ENCODE assay signal across 2 cellular contexts in genomic region chr12:93526786-93527428, GRCh38.
TF ChIP-seq lines count a peak whose summit lies in the region.

No MANE protein-coding gene starts in this region.

TF ChIP-seq in A549, 52 proteins besides CTCF, POLR2A, EP300 and RAD21 (continued from another document):
- TF ChIP-seq BCL3 (IDR thresholded peaks at IDR 0.05) (0 out of 3 replicates have a peak, but pooled peaks have one; percentile 23), RNF2 (IDR thresholded peaks at IDR 0.05; ENCODE audit: borderline replicate concordance, low read depth) (no peak), HOXB5 (CRISPR knock-in tag; IDR thresholded peaks at IDR 0.05) (no peak), E2F6 (IDR thresholded peaks at IDR 0.05; ENCODE audit: borderline replicate concordance, low read depth) (0 out of 2 replicates have a peak, but pooled peaks have one; percentile 34), GATA3 (IDR thresholded peaks at IDR 0.05; ENCODE audit: borderline replicate concordance) (peak; percentile 83), MAX (IDR thresholded peaks at IDR 0.05) (peak; percentile 76), JUNB (IDR thresholded peaks at IDR 0.05) (peak; percentile 77), FOSL2 (IDR thresholded peaks at IDR 0.05) (peak; percentile 84; the same call in 1 of the 2 replicates), FOSL2 (CRISPR knock-in tag; IDR thresholded peaks at IDR 0.05) (peak; percentile 93), ZFP36 (IDR thresholded peaks at IDR 0.05; ENCODE audit: borderline replicate concordance, partially characterized antibody) (no peak), CEBPB (IDR thresholded peaks at IDR 0.05) (no peak; a peak in 1 of 4 replicates), NFE2L2 (conservative IDR thresholded peaks at IDR 0.05; ENCODE audit: low read length) (no peak)

TF ChIP-seq in HEK293, 187 proteins besides CTCF, POLR2A, EP300 and RAD21 (continued from another document and continues in another):
- TF ChIP-seq ZSCAN5A (tag by site-specific recombination; IDR thresholded peaks at IDR 0.05) (no peak), ZNF501 (tag by site-specific recombination; IDR thresholded peaks at IDR 0.05) (no peak), BCL6B (tag by site-specific recombination; IDR thresholded peaks at IDR 0.05) (peak; percentile 25; the same call in 1 of the 2 replicates), ZNF701 (tag by site-specific recombination; IDR thresholded peaks at IDR 0.05) (no peak), ZNF777 (tag by site-specific recombination; IDR thresholded peaks at IDR 0.05; ENCODE audit: borderline replicate concordance) (no peak), ZNF132 (tag by site-specific recombination; IDR thresholded peaks at IDR 0.05; ENCODE audit: borderline replicate concordance) (no peak), ZBTB7A (tag by site-specific recombination; IDR thresholded peaks at IDR 0.05; ENCODE audit: low read depth) (no peak), ZNF561 (tag by site-specific recombination; IDR thresholded peaks at IDR 0.05; ENCODE audit: borderline replicate concordance) (no peak), ZBTB17 (tag by site-specific recombination; IDR thresholded peaks at IDR 0.05) (peak; percentile 43; the same call in 1 of the 2 replicates), ZNF416 (tag by site-specific recombination; IDR thresholded peaks at IDR 0.05) (no peak), ZNF660 (tag by site-specific recombination; IDR thresholded peaks at IDR 0.05) (no peak), ZNF169 (tag by site-specific recombination; IDR thresholded peaks at IDR 0.05) (no peak), ZNF596 (tag by site-specific recombination; IDR thresholded peaks at IDR 0.05) (no peak), ZNF280C (tag by site-specific recombination; IDR thresholded peaks at IDR 0.05) (no peak), GLI2 (tag by site-specific recombination; IDR thresholded peaks at IDR 0.05; ENCODE audit: borderline replicate concordance, low read depth) (no peak), ZNF624 (tag by site-specific recombination; IDR thresholded peaks at IDR 0.05) (no peak), ZNF580 (tag by site-specific recombination; IDR thresholded peaks at IDR 0.05) (peak; percentile 36; the same call in 1 of the 2 replicates), ZNF155 (tag by site-specific recombination; IDR thresholded peaks at IDR 0.05) (no peak), ZBTB26 (tag by site-specific recombination; optimal IDR thresholded peaks at IDR 0.05) (no peak), REST (tag by site-specific recombination; IDR thresholded peaks at IDR 0.05) (no peak), ZNF664 (tag by site-specific recombination; IDR thresholded peaks at IDR 0.05) (no peak), ZNF785 (tag by site-specific recombination; IDR thresholded peaks at IDR 0.05) (0 out of 2 replicates have a peak, but pooled peaks have one; percentile 16), ZNF292 (tag by site-specific recombination; IDR thresholded peaks at IDR 0.05; ENCODE audit: borderline replicate concordance, low read depth) (no peak), HOXD13 (CRISPR knock-in tag; IDR thresholded peaks at IDR 0.05; ENCODE audit: borderline replicate concordance) (peak; percentile 56; the same call in 1 of the 2 replicates), INSM2 (tag by site-specific recombination; IDR thresholded peaks at IDR 0.05) (no peak), ZFP41 (tag by site-specific recombination; IDR thresholded peaks at IDR 0.05; ENCODE audit: borderline replicate concordance) (no peak), ZNF626 (tag by site-specific recombination; IDR thresholded peaks at IDR 0.05) (no peak), ZNF146 (tag by site-specific recombination; IDR thresholded peaks at IDR 0.05) (no peak), PATZ1 (tag by site-specific recombination; IDR thresholded peaks at IDR 0.05) (no peak), ZNF211 (tag by site-specific recombination; IDR thresholded peaks at IDR 0.05; ENCODE audit: low read depth) (no peak), ZNF239 (tag by site-specific recombination; IDR thresholded peaks at IDR 0.05) (no peak), GLIS1 (tag by site-specific recombination; IDR thresholded peaks at IDR 0.05) (no peak), ZNF692 (tag by site-specific recombination; IDR thresholded peaks at IDR 0.05) (peak; percentile 54; the same call in 1 of the 2 replicates), GFI1B (tag by site-specific recombination; IDR thresholded peaks at IDR 0.05) (no peak), MZF1 (tag by site-specific recombination; IDR thresholded peaks at IDR 0.05; ENCODE audit: borderline replicate concordance) (no peak), ATF2 (tag by site-specific recombination; IDR thresholded peaks at IDR 0.05; ENCODE audit: low read depth) (no peak), ZNF121 (tag by site-specific recombination; IDR thresholded peaks at IDR 0.05) (no peak), ZXDB (tag by site-specific recombination; IDR thresholded peaks at IDR 0.05) (peak; percentile 70), ZNF433 (tag by site-specific recombination; IDR thresholded peaks at IDR 0.05; ENCODE audit: low read depth) (no peak)
